Comparison of ENCODE assay signal across 19 cellular contexts in genomic region chr11:14420223-14420622, GRCh38.
"Had no signal": no experiment of that assay in that cellular context is flagged by ENCODE, and none has a peak within 500 bp of the region (broad histone marks: within the 10 kb centered on the region; RNA-seq: fewer than 3 reads in every experiment).

No MANE protein-coding gene starts in this region.

- H3K9me3 ChIP-seq: esophagus squamous epithelium, lower lobe of right lung had no signal

- H3K4me3 ChIP-seq: coronary artery, esophagus squamous epithelium, lower lobe of right lung had no signal

- H3K27me3 Mint-ChIP-seq: activated CD4-positive, alpha-beta T cell treated with anti-CD3 and anti-CD28 coated beads for 36 hours; activated naive CD4-positive, alpha-beta T cell treated with anti-CD3 and anti-CD28 coated beads, Interleukin-2, amount 10 ng/mL, durations not matched to agents 7 days and 5 days; activated naive CD8-positive, alpha-beta T cell treated with anti-CD3 and anti-CD28 coated beads, Interleukin-2, amount 50 U/mL, for 24 hours had no signal

- H3K4me3 Mint-ChIP-seq: activated CD4-positive, alpha-beta T cell treated with anti-CD3 and anti-CD28 coated beads for 36 hours; activated naive CD4-positive, alpha-beta T cell treated with anti-CD3 and anti-CD28 coated beads, Interleukin-2, amount 10 ng/mL, durations not matched to agents 7 days and 5 days; activated naive CD8-positive, alpha-beta T cell treated with anti-CD3 and anti-CD28 coated beads, Interleukin-2, amount 50 U/mL, for 24 hours; nephron progenitor cell; T-helper 2 cell treated with Interferon-gamma antibody and Interleukin-4, amounts not matched to agents 5 μg/mL and 100 μg/mL, for 36 hours had no signal

- ATAC-seq: activated CD4-positive, alpha-beta T cell treated with anti-CD3 and anti-CD28 coated beads for 36 hours; activated naive CD8-positive, alpha-beta T cell treated with anti-CD3 and anti-CD28 coated beads, Interleukin-2, amount 50 U/mL, for 24 hours; lower lobe of right lung had no signal

- H3K27ac Mint-ChIP-seq: activated naive CD4-positive, alpha-beta T cell treated with anti-CD3 and anti-CD28 coated beads, Interleukin-2, amount 10 ng/mL, durations not matched to agents 7 days and 5 days; activated naive CD8-positive, alpha-beta T cell treated with anti-CD3 and anti-CD28 coated beads, Interleukin-2, amount 50 U/mL, for 24 hours; nephron progenitor cell; T-helper 2 cell treated with Interferon-gamma antibody and Interleukin-4, amounts not matched to agents 5 μg/mL and 100 μg/mL, for 36 hours had no signal

- H3K27me3 ChIP-seq: brain microvascular endothelial cell, esophagus squamous epithelium had no signal

- H3K27ac ChIP-seq: brain microvascular endothelial cell, coronary artery, esophagus squamous epithelium, lower lobe of right lung had no signal

- H3K36me3 ChIP-seq: brain microvascular endothelial cell, esophagus squamous epithelium, lower lobe of right lung had no signal

- H3K4me1 Mint-ChIP-seq: nephron progenitor cell had no signal

- DNase-seq: activated CD4-positive, alpha-beta T cell treated with anti-CD3 and anti-CD28 coated beads for 36 hours; activated CD8-positive, alpha-beta memory T cell treated with anti-CD3 and anti-CD28 coated beads, Interleukin-2, amount 50 U/mL, for 4 hours; activated effector memory CD4-positive, alpha-beta T cell treated with Interleukin-2 at 50 U/mL for 16 hours; activated naive CD4-positive, alpha-beta T cell treated with anti-CD3 and anti-CD28 coated beads, Interleukin-2, amount 10 ng/mL, durations not matched to agents 7 days and 5 days; activated naive CD8-positive, alpha-beta T cell treated with anti-CD3 and anti-CD28 coated beads, Interleukin-2, amount 50 U/mL, for 24 hours; activated T-cell treated with anti-CD3 and anti-CD28 coated beads, Interleukin-2, amount 50 U/mL, for 48 hours; anterior cingulate cortex; brain microvascular endothelial cell; esophagus squamous epithelium; lower lobe of right lung; nephron progenitor cell; nucleus accumbens; posterior cingulate gyrus; stimulated activated naive CD4-positive, alpha-beta T cell had no signal

- FAIRE-seq: islet of Langerhans, TTC549, urothelium cell line had no signal

- H3K9me3 Mint-ChIP-seq: activated naive CD4-positive, alpha-beta T cell treated with anti-CD3 and anti-CD28 coated beads, Interleukin-2, amount 10 ng/mL, durations not matched to agents 7 days and 5 days; activated naive CD8-positive, alpha-beta T cell treated with anti-CD3 and anti-CD28 coated beads, Interleukin-2, amount 50 U/mL, for 24 hours; nephron progenitor cell; T-helper 2 cell treated with Interferon-gamma antibody and Interleukin-4, amounts not matched to agents 5 μg/mL and 100 μg/mL, for 36 hours had no signal
